8 cellular contexts compared by ENCODE assay signal in the genomic region with DNA sequence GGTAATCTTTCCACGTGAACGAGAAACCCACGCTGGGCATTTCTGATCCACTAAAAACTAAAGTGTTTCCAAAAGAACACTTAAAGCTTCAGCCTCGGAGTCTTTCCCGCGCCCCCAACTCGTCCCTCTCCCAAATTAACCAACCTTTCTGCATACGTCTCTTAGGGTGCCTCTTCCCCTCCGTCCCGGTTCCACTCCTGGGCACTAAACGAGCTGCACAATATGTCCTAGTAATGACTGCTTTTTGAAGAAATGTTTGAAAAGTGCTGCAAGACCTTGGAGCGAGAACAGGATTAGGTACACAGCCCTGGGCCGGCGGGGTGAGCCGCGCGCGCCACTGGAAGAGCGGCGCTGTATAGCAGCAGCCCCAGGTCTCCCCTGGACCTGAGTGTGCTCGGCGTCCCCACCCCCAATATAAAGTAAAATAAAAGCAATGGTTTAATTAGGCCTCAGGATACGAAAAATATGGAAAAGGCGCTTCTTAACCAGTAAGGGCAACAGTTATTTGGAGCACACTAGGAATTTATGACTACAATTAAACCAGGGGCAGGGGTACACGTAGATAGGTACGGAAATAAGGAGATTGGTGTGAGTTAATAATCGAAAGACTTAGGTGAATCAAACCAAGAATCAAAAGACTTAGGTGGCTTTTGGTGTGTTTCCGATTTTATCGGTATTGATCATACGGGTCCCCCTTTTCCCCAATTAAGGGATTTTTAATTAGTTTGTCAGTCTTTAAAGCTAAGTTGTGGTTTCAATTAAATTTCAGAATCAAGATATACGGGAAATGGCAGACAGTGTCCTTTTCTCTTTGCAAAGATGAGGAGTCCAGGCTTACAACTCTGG. TPM values are rescaled to one million over a fixed set of nuclear protein-coding genes. Genes with fewer than 3 reads are reported as not detected.
DNase-seq lines count a peak whose midpoint lies in the region; ATAC-seq and TF ChIP-seq lines count a peak whose summit lies in the region.

No MANE protein-coding gene starts in this region.

- TF ChIP-seq CTCF in esophagus muscularis mucosa (IDR thresholded peaks at IDR 0.05) (no peak), ovary (IDR thresholded peaks at IDR 0.05) (no peak)

- H3K36me3 ChIP-seq in esophagus muscularis mucosa: no peaks in the 10 kb centered on the region
- no peaks in the 10 kb centered on the region for H3K36me3 ChIP-seq in ovary

- DNase-seq in EL: peak; percentile 52
- peak; percentile 57 for DNase-seq in NCI-H69 (lab: John Stamatoyannopoulos, UW)
- no peak for DNase-seq in esophagus muscularis mucosa (ENCODE audit: extremely low spot score)
- DNase-seq in ovary: peak in 4 of 5 donors; percentile 12 to 48 (median 35)
- DNase-seq in cerebellum (ENCODE audit: low spot score): no peak
- DNase-seq in NOMO-1 treated with DMSO at 0.1 percent for 48 hours (lab: John Stamatoyannopoulos, UW; ENCODE audit: unreplicated experiment): no peak

- H3K4me3 ChIP-seq in esophagus muscularis mucosa: peak overlapping the region; percentile 76 to 94 (median 84)
- H3K4me3 ChIP-seq in ovary: peak overlapping the region; percentile 67

- H3K27ac ChIP-seq in esophagus muscularis mucosa (replicated peaks in 1 of 4) (peak overlapping the region; percentile 43 to 64 (median 63)), ovary (peak overlapping the region; percentile 24 to 26)

- H3K27me3 ChIP-seq in esophagus muscularis mucosa (peaks cover 0 to 4% (median 0%) of the 10 kb centered on the region in 4 donors), ovary (no peaks in the 10 kb centered on the region)

- ATAC-seq in HG02938 (IDR thresholded peaks at IDR 0.05; ENCODE audit: unreplicated experiment): no peak
- ATAC-seq in HG02588 (IDR thresholded peaks at IDR 0.05; ENCODE audit: unreplicated experiment): no peak

- H3K9me3 ChIP-seq in esophagus muscularis mucosa (no peaks in the 10 kb centered on the region), ovary (no peaks in the 10 kb centered on the region)

- TF ChIP-seq EP300 in esophagus muscularis mucosa (IDR thresholded peaks at IDR 0.05): no peak
- no peak for TF ChIP-seq EP300 in ovary (IDR thresholded peaks at IDR 0.05)

- TF ChIP-seq POLR2A in esophagus muscularis mucosa (IDR thresholded peaks at IDR 0.05; ENCODE audit: low read depth) (no peak), ovary (IDR thresholded peaks at IDR 0.05) (no peak)

- intact Hi-C loops in esophagus muscularis mucosa (cut with DNase I) (loop anchor here (5.0 kb wide), 1 partner anchor 40 kb away; no protein-coding TSS in a partner anchor), ovary (cut with DNase I) (no loop called here)

- WGBS in esophagus muscularis mucosa: 32% methylated on average over 31 of the region's 31 CpGs
- WGBS in ovary, 3 donors: 20 to 24% (median 20%) methylated on average over 31 of the region's 31 CpGs

- H3K4me1 ChIP-seq in esophagus muscularis mucosa (peaks cover 12 to 55% (median 45%) of the 10 kb centered on the region in 4 donors), ovary (ENCODE audit: insufficient read depth) (peaks cover 2% of the 10 kb centered on the region)

RNA-seq across cellular contexts. Expression of gene TET1, which starts 1.9 kb away (rescaled TPM):
- 1 to 10 TPM; 6.9 to 9.6 (median 8.8) TPM for total RNA-seq in esophagus muscularis mucosa
- 1 to 10 TPM; 2.9 to 7.0 (median 5.7) TPM for total RNA-seq in ovary
- polyA plus RNA-seq in ovary: 1 to 10 TPM in 1 of 2 donors, under 1 TPM in 1; 0.69 to 1.4 TPM
- 41.6 TPM for total RNA-seq in cerebellum

RNA-seq across cellular contexts. Expression of gene SLC25A16, which starts 34.7 kb away (rescaled TPM):
- 10 to 100 TPM; 11.0 to 20.3 (median 14.8) TPM for total RNA-seq in esophagus muscularis mucosa
- total RNA-seq in ovary: 10 to 100 TPM in 6 of 7 donors, 1 to 10 TPM in 1; 9.1 to 31.9 (median 27.0) TPM
- polyA plus RNA-seq in ovary: 10 to 100 TPM in 1 of 2 donors, 1 to 10 TPM in 1; 4.4 to 10.1 TPM
- 27.1 TPM for total RNA-seq in cerebellum

Comparison
In these comparisons a context has a peak if more than half of its experiments do, and no peak if none do; other contexts are left out.
1. DNase-seq: peak in EL (single experiment), NCI-H69 (single experiment) and ovary (4 of 5); none in esophagus muscularis mucosa (single experiment), cerebellum (single experiment) and NOMO-1 treated with DMSO at 0.1 percent for 48 hours (single experiment).